Comparison of ENCODE assay signal across 39 cellular contexts in genomic region chr3:28587723-28588122, GRCh38.
"Had no signal": no experiment of that assay in that cellular context is flagged by ENCODE, and none has a peak within 500 bp of the region (broad histone marks: within the 10 kb centered on the region; RNA-seq: fewer than 3 reads in every experiment).

No MANE protein-coding gene starts in this region.

- H3K4me1 Mint-ChIP-seq: activated naive CD4-positive, alpha-beta T cell treated with anti-CD3 and anti-CD28 coated beads, Interleukin-2, amount 10 ng/mL, durations not matched to agents 7 days and 5 days; activated naive CD4-positive, alpha-beta T cell treated with anti-CD3 and anti-CD28 coated beads, Interleukin-2, amount 50 U/mL, for 24 hours; activated naive CD8-positive, alpha-beta T cell treated with anti-CD3 and anti-CD28 coated beads for 36 hours; activated naive CD8-positive, alpha-beta T cell treated with anti-CD3 and anti-CD28 coated beads, Interleukin-2, amount 10 ng/mL, durations not matched to agents 7 days and 5 days; activated naive CD8-positive, alpha-beta T cell treated with anti-CD3 and anti-CD28 coated beads, Interleukin-2, amount 50 U/mL, for 24 hours; activated T-helper 17 cell treated with anti-CD3 and anti-CD28 coated beads, Interleukin-2, amount 50 U/mL, for 72 hours; central memory CD8-positive, alpha-beta T cell had no signal

- H3K9me3 Mint-ChIP-seq: activated naive CD4-positive, alpha-beta T cell treated with anti-CD3 and anti-CD28 coated beads for 36 hours; activated naive CD4-positive, alpha-beta T cell treated with anti-CD3 and anti-CD28 coated beads, Interleukin-2, amount 10 ng/mL, durations not matched to agents 7 days and 5 days; activated naive CD4-positive, alpha-beta T cell treated with anti-CD3 and anti-CD28 coated beads, Interleukin-2, amount 50 U/mL, for 24 hours; activated naive CD4-positive, alpha-beta T cell treated with anti-CD3 and anti-CD28 coated beads, Interleukin-2, amount 50 U/mL, for 72 hours; activated naive CD8-positive, alpha-beta T cell treated with anti-CD3 and anti-CD28 coated beads for 36 hours; activated naive CD8-positive, alpha-beta T cell treated with anti-CD3 and anti-CD28 coated beads, Interleukin-2, amount 10 ng/mL, durations not matched to agents 7 days and 5 days; activated naive CD8-positive, alpha-beta T cell treated with anti-CD3 and anti-CD28 coated beads, Interleukin-2, amount 50 U/mL, for 24 hours; activated T-cell treated with anti-CD3 and anti-CD28 coated beads, Interleukin-2, amount 50 U/mL, for 24 hours; activated T-cell treated with anti-CD3 and anti-CD28 coated beads, Interleukin-2, amount 50 U/mL, for 4 hours; activated T-cell treated with anti-CD3 and anti-CD28 coated beads, Interleukin-2, amount 50 U/mL, for 72 hours; activated T-helper 1 cell treated with anti-CD3 and anti-CD28 coated beads, Interleukin-12 subunit alpha, Interleukin-12 subunit beta, Interleukin-2, Interleukin-4 antibody, amounts not matched to agents 30 ng/mL and 10 ng/mL and 1 ng/mL, durations not matched to agents 14 hours and 24 hours and 36 hours; activated T-helper 2 cell treated with anti-CD3 and anti-CD28 coated beads, Interferon-gamma antibody, Interleukin-2, Interleukin-4, amounts not matched to agents 10 μg/mL and 5 μg/mL and 100 μg/mL, durations not matched to agents 14 hours and 24 hours and 36 hours; central memory CD8-positive, alpha-beta T cell had no signal

- H3K27me3 Mint-ChIP-seq: activated naive CD4-positive, alpha-beta T cell treated with anti-CD3 and anti-CD28 coated beads, Interleukin-2, amount 10 ng/mL, durations not matched to agents 7 days and 5 days; activated naive CD8-positive, alpha-beta T cell; activated naive CD8-positive, alpha-beta T cell treated with anti-CD3 and anti-CD28 coated beads for 36 hours; activated naive CD8-positive, alpha-beta T cell treated with anti-CD3 and anti-CD28 coated beads, Interleukin-2, amount 10 ng/mL, durations not matched to agents 7 days and 5 days; activated T-helper 17 cell treated with anti-CD3 and anti-CD28 coated beads, Interleukin-2, amount 50 U/mL, for 72 hours; brain had no signal

- H3K27ac Mint-ChIP-seq: activated naive CD4-positive, alpha-beta T cell treated with anti-CD3 and anti-CD28 coated beads for 36 hours; activated naive CD4-positive, alpha-beta T cell treated with anti-CD3 and anti-CD28 coated beads, Interleukin-2, amount 10 ng/mL, durations not matched to agents 7 days and 5 days; activated naive CD4-positive, alpha-beta T cell treated with anti-CD3 and anti-CD28 coated beads, Interleukin-2, amount 50 U/mL, for 24 hours; activated naive CD4-positive, alpha-beta T cell treated with anti-CD3 and anti-CD28 coated beads, Interleukin-2, amount 50 U/mL, for 72 hours; activated naive CD8-positive, alpha-beta T cell; activated naive CD8-positive, alpha-beta T cell treated with anti-CD3 and anti-CD28 coated beads for 36 hours; activated naive CD8-positive, alpha-beta T cell treated with anti-CD3 and anti-CD28 coated beads, Interleukin-2, amount 10 ng/mL, durations not matched to agents 7 days and 5 days; activated naive CD8-positive, alpha-beta T cell treated with anti-CD3 and anti-CD28 coated beads, Interleukin-2, amount 50 U/mL, for 24 hours; activated T-cell treated with anti-CD3 and anti-CD28 coated beads, Interleukin-2, amount 50 U/mL, for 24 hours; activated T-cell treated with anti-CD3 and anti-CD28 coated beads, Interleukin-2, amount 50 U/mL, for 72 hours; activated T-helper 1 cell treated with anti-CD3 and anti-CD28 coated beads, Interleukin-12 subunit alpha, Interleukin-12 subunit beta, Interleukin-2, Interleukin-4 antibody, amounts not matched to agents 30 ng/mL and 10 ng/mL and 1 ng/mL, durations not matched to agents 14 hours and 24 hours and 36 hours; activated T-helper 17 cell treated with anti-CD3 and anti-CD28 coated beads, Interleukin-2, amount 50 U/mL, for 72 hours; activated T-helper 2 cell treated with anti-CD3 and anti-CD28 coated beads, Interferon-gamma antibody, Interleukin-2, Interleukin-4, amounts not matched to agents 10 μg/mL and 5 μg/mL and 100 μg/mL, durations not matched to agents 14 hours and 24 hours and 36 hours; brain had no signal

- H3K4me3 Mint-ChIP-seq: activated naive CD4-positive, alpha-beta T cell treated with anti-CD3 and anti-CD28 coated beads for 36 hours; activated naive CD4-positive, alpha-beta T cell treated with anti-CD3 and anti-CD28 coated beads, Interleukin-2, amount 10 ng/mL, durations not matched to agents 7 days and 5 days; activated naive CD4-positive, alpha-beta T cell treated with anti-CD3 and anti-CD28 coated beads, Interleukin-2, amount 50 U/mL, for 24 hours; activated naive CD8-positive, alpha-beta T cell; activated naive CD8-positive, alpha-beta T cell treated with anti-CD3 and anti-CD28 coated beads for 36 hours; activated naive CD8-positive, alpha-beta T cell treated with anti-CD3 and anti-CD28 coated beads, Interleukin-2, amount 10 ng/mL, durations not matched to agents 7 days and 5 days; activated naive CD8-positive, alpha-beta T cell treated with anti-CD3 and anti-CD28 coated beads, Interleukin-2, amount 50 U/mL, for 24 hours; activated T-cell treated with anti-CD3 and anti-CD28 coated beads, Interleukin-2, amount 50 U/mL, for 24 hours; activated T-cell treated with anti-CD3 and anti-CD28 coated beads, Interleukin-2, amount 50 U/mL, for 4 hours; activated T-cell treated with anti-CD3 and anti-CD28 coated beads, Interleukin-2, amount 50 U/mL, for 72 hours; activated T-helper 1 cell treated with anti-CD3 and anti-CD28 coated beads, Interleukin-12 subunit alpha, Interleukin-12 subunit beta, Interleukin-2, Interleukin-4 antibody, amounts not matched to agents 30 ng/mL and 10 ng/mL and 1 ng/mL, durations not matched to agents 14 hours and 24 hours and 36 hours; activated T-helper 17 cell treated with anti-CD3 and anti-CD28 coated beads, Interleukin-2, amount 50 U/mL, for 72 hours; brain; central memory CD8-positive, alpha-beta T cell had no signal

- ATAC-seq: activated naive CD4-positive, alpha-beta T cell treated with anti-CD3 and anti-CD28 coated beads, Interleukin-2, amount 50 U/mL, for 72 hours; activated naive CD8-positive, alpha-beta T cell treated with anti-CD3 and anti-CD28 coated beads, Interleukin-2, amount 50 U/mL, for 24 hours; activated T-cell treated with anti-CD3 and anti-CD28 coated beads, Interleukin-2, amount 50 U/mL, for 4 hours; activated T-cell treated with anti-CD3 and anti-CD28 coated beads, Interleukin-2, amount 50 U/mL, for 72 hours; activated T-helper 17 cell treated with anti-CD3 and anti-CD28 coated beads, Interleukin-2, amount 50 U/mL, for 72 hours; body of pancreas had no signal

- H3K9me3 ChIP-seq: adrenal gland, ascending aorta, body of pancreas, breast epithelium had no signal

- H3K36me3 Mint-ChIP-seq: activated naive CD4-positive, alpha-beta T cell treated with anti-CD3 and anti-CD28 coated beads, Interleukin-2, amount 10 ng/mL, durations not matched to agents 7 days and 5 days; activated naive CD4-positive, alpha-beta T cell treated with anti-CD3 and anti-CD28 coated beads, Interleukin-2, amount 50 U/mL, for 24 hours; activated naive CD4-positive, alpha-beta T cell treated with anti-CD3 and anti-CD28 coated beads, Interleukin-2, amount 50 U/mL, for 72 hours; activated naive CD8-positive, alpha-beta T cell; activated naive CD8-positive, alpha-beta T cell treated with anti-CD3 and anti-CD28 coated beads for 36 hours; activated naive CD8-positive, alpha-beta T cell treated with anti-CD3 and anti-CD28 coated beads, Interleukin-2, amount 10 ng/mL, durations not matched to agents 7 days and 5 days had no signal

- H3K4me3 ChIP-seq: adrenal gland, ascending aorta, body of pancreas, breast epithelium, cardiac muscle cell had no signal

- H3K27ac ChIP-seq: adrenal gland, ascending aorta, body of pancreas, brain microvascular endothelial cell, breast epithelium, cardiac muscle cell had no signal

- FAIRE-seq: astrocyte, bronchial epithelial cell had no signal

- H3K36me3 ChIP-seq: adrenal gland, ascending aorta, brain microvascular endothelial cell, breast epithelium, cardiac muscle cell had no signal

- DNase-seq: activated effector memory CD4-positive, alpha-beta T cell treated with anti-CD3 and anti-CD28 coated beads, Interleukin-2, amount 50 U/mL, for 16 hours; activated effector memory CD4-positive, alpha-beta T cell treated with Interleukin-2 at 50 U/mL for 16 hours; activated gamma-delta T cell; activated gamma-delta T cell treated with Interleukin-2 at 50 U/mL for 16 hours; activated naive CD4-positive, alpha-beta T cell; activated naive CD4-positive, alpha-beta T cell treated with anti-CD3 and anti-CD28 coated beads for 36 hours; activated naive CD4-positive, alpha-beta T cell treated with anti-CD3 and anti-CD28 coated beads, Interleukin-2, amount 10 ng/mL, durations not matched to agents 7 days and 5 days; activated naive CD4-positive, alpha-beta T cell treated with anti-CD3 and anti-CD28 coated beads, Interleukin-2, amount 50 U/mL, for 16 hours; activated naive CD4-positive, alpha-beta T cell treated with Interleukin-2 at 50 U/mL for 16 hours; activated naive CD8-positive, alpha-beta T cell treated with anti-CD3 and anti-CD28 coated beads for 36 hours; activated naive CD8-positive, alpha-beta T cell treated with anti-CD3 and anti-CD28 coated beads, Interleukin-2, amount 10 ng/mL, durations not matched to agents 7 days and 5 days; activated naive CD8-positive, alpha-beta T cell treated with anti-CD3 and anti-CD28 coated beads, Interleukin-2, amount 50 U/mL, for 24 hours; activated T-cell treated with anti-CD3 and anti-CD28 coated beads, Interleukin-2, amount 50 U/mL, for 24 hours; activated T-cell treated with anti-CD3 and anti-CD28 coated beads, Interleukin-2, amount 50 U/mL, for 4 hours; activated T-cell treated with anti-CD3 and anti-CD28 coated beads, Interleukin-2, amount 50 U/mL, for 48 hours; activated T-cell treated with anti-CD3 and anti-CD28 coated beads, Interleukin-2, amount 50 U/mL, for 72 hours; adrenal gland; amniotic stem cell; amygdala; anterior cingulate cortex; aorta; body of pancreas; brain microvascular endothelial cell; caudate nucleus; central memory CD4-positive, alpha-beta T cell; cerebellar nuclear complex had no signal

- H3K27me3 ChIP-seq: adrenal gland, ascending aorta, body of pancreas, brain microvascular endothelial cell, breast epithelium, cardiac muscle cell had no signal

- H3K4me1 ChIP-seq: adrenal gland, body of pancreas, breast epithelium had no signal
